8 cellular contexts compared by ENCODE assay signal in the genomic region with DNA sequence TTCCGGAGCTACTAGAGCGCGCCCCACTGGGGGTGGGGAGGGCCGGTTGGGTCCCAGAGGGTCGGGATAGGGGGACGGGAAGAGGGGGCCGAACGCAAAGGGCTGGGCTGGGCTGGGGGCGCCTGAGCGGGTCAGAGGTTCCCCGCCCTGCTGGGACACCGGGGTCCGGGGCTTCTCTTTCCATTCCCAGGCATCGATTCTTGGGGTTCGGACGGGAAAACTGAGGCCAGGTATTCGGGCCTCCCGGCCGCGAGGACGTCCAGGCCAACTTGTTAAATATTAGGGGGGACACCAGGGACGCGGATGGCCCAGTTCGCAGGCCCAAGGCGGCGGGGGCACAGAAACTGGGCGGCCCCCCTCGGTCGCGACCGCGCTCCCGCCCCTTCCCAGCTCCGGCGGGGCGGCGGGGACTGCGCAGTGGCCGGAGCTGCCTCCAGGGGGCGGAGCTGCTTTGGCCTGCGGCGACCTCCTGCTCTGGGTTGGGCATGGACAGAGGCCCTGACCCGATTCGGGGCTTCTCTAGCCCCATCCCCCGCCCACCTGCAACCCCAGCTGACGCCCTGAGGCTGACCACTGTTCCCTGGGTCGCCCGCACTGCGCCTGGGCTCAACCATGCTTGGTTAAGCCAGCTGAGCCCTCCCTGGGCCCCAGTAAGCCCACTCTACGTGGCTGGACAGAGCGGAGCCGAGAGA. TPM values are rescaled to one million over a fixed set of nuclear protein-coding genes. Genes with fewer than 3 reads are reported as not detected.
DNase-seq lines count a peak whose midpoint lies in the region; ATAC-seq and TF ChIP-seq lines count a peak whose summit lies in the region.

No MANE protein-coding gene starts in this region.

- intact Hi-C loops in activated CD4-positive, alpha-beta T cell treated with anti-CD3 and anti-CD28 coated beads, Interleukin-2, amount 10 ng/mL, durations not matched to agents 24 days and 14 days (cut with micrococcal nuclease): loop anchor here (1.0 to 5.0 kb wide), 5 partner anchors 9 to 233 kb away; partner anchors contain the start of genes ABHD17A, ADAT3, IZUMO4 and MOB3A

- peaks cover 9% of the 10 kb centered on the region for H3K36me3 Mint-ChIP-seq in activated CD4-positive, alpha-beta T cell treated with anti-CD3 and anti-CD28 coated beads, Interleukin-2, amount 10 ng/mL, durations not matched to agents 24 days and 14 days (ENCODE audit: low read depth)
- H3K36me3 Mint-ChIP-seq in effector memory CD8-positive, alpha-beta T cell (ENCODE audit: insufficient read depth): peaks cover 38% of the 10 kb centered on the region

- peak; percentile 80 for TF ChIP-seq CTCF in LNCaP clone FGC (IDR thresholded peaks at IDR 0.05; ENCODE audit: control insufficient read depth, extremely low read depth, insufficient read depth)

- H3K4me3 ChIP-seq in LNCaP clone FGC (ENCODE audit: low read depth, low read length): peak overlapping the region; percentile 84

- DNase-seq in D341Med (ENCODE audit: low spot score): peak; percentile 85
- no peak for DNase-seq in LNCaP clone FGC (ENCODE audit: low read depth)
- DNase-seq in activated CD4-positive, alpha-beta T cell treated with anti-CD3 and anti-CD28 coated beads, Interleukin-2, amount 10 ng/mL, durations not matched to agents 24 days and 14 days: peak; percentile 91
- DNase-seq in effector memory CD8-positive, alpha-beta T cell: peak in 2 of 3 experiments; percentile 45 to 53
- peak; percentile 70 for DNase-seq in medulla oblongata (ENCODE audit: extremely low spot score)
- DNase-seq in stimulated activated naive CD4-positive, alpha-beta T cell treated with Interleukin-2 at 50 U/mL for 16 hours (lab: John Stamatoyannopoulos, UW): peak; percentile 52
- DNase-seq in SIG-M5 treated with dmso at 0.1 percent for 504 hours (lab: John Stamatoyannopoulos, UW; ENCODE audit: unreplicated experiment): no peak

- peak overlapping the region; percentile 83 for H3K4me3 Mint-ChIP-seq in activated CD4-positive, alpha-beta T cell treated with anti-CD3 and anti-CD28 coated beads, Interleukin-2, amount 10 ng/mL, durations not matched to agents 24 days and 14 days
- H3K4me3 Mint-ChIP-seq in effector memory CD8-positive, alpha-beta T cell: peak overlapping the region; percentile 74 to 75

- peak overlapping the region; percentile 89 for H3K27ac Mint-ChIP-seq in activated CD4-positive, alpha-beta T cell treated with anti-CD3 and anti-CD28 coated beads, Interleukin-2, amount 10 ng/mL, durations not matched to agents 24 days and 14 days
- peak overlapping the region in 1 of 2 donors; percentile 55 for H3K27ac Mint-ChIP-seq in effector memory CD8-positive, alpha-beta T cell

- H3K9me3 Mint-ChIP-seq in activated CD4-positive, alpha-beta T cell treated with anti-CD3 and anti-CD28 coated beads, Interleukin-2, amount 10 ng/mL, durations not matched to agents 24 days and 14 days: no peaks in the 10 kb centered on the region
- no peaks in the 10 kb centered on the region for H3K9me3 Mint-ChIP-seq in effector memory CD8-positive, alpha-beta T cell

- ATAC-seq in GM21447 (IDR thresholded peaks at IDR 0.05; ENCODE audit: unreplicated experiment): peak; percentile 36
- ATAC-seq in effector memory CD8-positive, alpha-beta T cell (replicated peaks): peak; percentile 12

- H3K27me3 Mint-ChIP-seq in activated CD4-positive, alpha-beta T cell treated with anti-CD3 and anti-CD28 coated beads, Interleukin-2, amount 10 ng/mL, durations not matched to agents 24 days and 14 days: no peaks in the 10 kb centered on the region
- no peaks in the 10 kb centered on the region for H3K27me3 Mint-ChIP-seq in effector memory CD8-positive, alpha-beta T cell

- peaks cover 14% of the 10 kb centered on the region for H3K4me1 Mint-ChIP-seq in activated CD4-positive, alpha-beta T cell treated with anti-CD3 and anti-CD28 coated beads, Interleukin-2, amount 10 ng/mL, durations not matched to agents 24 days and 14 days
- H3K4me1 Mint-ChIP-seq in effector memory CD8-positive, alpha-beta T cell (ENCODE audit: low read depth in 2 of 2): peaks cover 20 to 26% of the 10 kb centered on the region in 2 donors

RNA-seq across cellular contexts. Expression of gene KLF16, which starts 1.2 kb away (rescaled TPM):
- 37.0 and 38.1 TPM in 2 replicates for total RNA-seq in activated CD4-positive, alpha-beta T cell treated with anti-CD3 and anti-CD28 coated beads, Interleukin-2, amount 10 ng/mL, durations not matched to agents 24 days and 14 days

RNA-seq across cellular contexts. Expression of gene REXO1, which starts 16.3 kb away (rescaled TPM):
- 56.3 and 61.4 TPM in 2 replicates for total RNA-seq in activated CD4-positive, alpha-beta T cell treated with anti-CD3 and anti-CD28 coated beads, Interleukin-2, amount 10 ng/mL, durations not matched to agents 24 days and 14 days

RNA-seq across cellular contexts. Expression of gene ABHD17A, which starts 20.7 kb away (rescaled TPM):
- 104 and 107 TPM in 2 replicates for total RNA-seq in activated CD4-positive, alpha-beta T cell treated with anti-CD3 and anti-CD28 coated beads, Interleukin-2, amount 10 ng/mL, durations not matched to agents 24 days and 14 days

RNA-seq across cellular contexts. Expression of gene ADAT3, which starts 40.6 kb away (rescaled TPM):
- 8.8 and 10.6 TPM in 2 replicates for total RNA-seq in activated CD4-positive, alpha-beta T cell treated with anti-CD3 and anti-CD28 coated beads, Interleukin-2, amount 10 ng/mL, durations not matched to agents 24 days and 14 days

RNA-seq across cellular contexts. Expression of gene SCAMP4, which starts 40.6 kb away (rescaled TPM):
- total RNA-seq in activated CD4-positive, alpha-beta T cell treated with anti-CD3 and anti-CD28 coated beads, Interleukin-2, amount 10 ng/mL, durations not matched to agents 24 days and 14 days: 39.2 and 42.4 TPM in 2 replicates

Comparison
In these comparisons a context has a peak if more than half of its experiments do, and no peak if none do; other contexts are left out.
1. DNase-seq: peak in D341Med (single experiment), activated CD4-positive, alpha-beta T cell treated with anti-CD3 and anti-CD28 coated beads, Interleukin-2, amount 10 ng/mL, durations not matched to agents 24 days and 14 days (single experiment), effector memory CD8-positive, alpha-beta T cell (2 of 3), medulla oblongata (single experiment) and stimulated activated naive CD4-positive, alpha-beta T cell treated with Interleukin-2 at 50 U/mL for 16 hours (single experiment); none in LNCaP clone FGC (single experiment) and SIG-M5 treated with dmso at 0.1 percent for 504 hours (single experiment).